ENCODE assay signal across 8 cellular contexts in the genomic region with DNA sequence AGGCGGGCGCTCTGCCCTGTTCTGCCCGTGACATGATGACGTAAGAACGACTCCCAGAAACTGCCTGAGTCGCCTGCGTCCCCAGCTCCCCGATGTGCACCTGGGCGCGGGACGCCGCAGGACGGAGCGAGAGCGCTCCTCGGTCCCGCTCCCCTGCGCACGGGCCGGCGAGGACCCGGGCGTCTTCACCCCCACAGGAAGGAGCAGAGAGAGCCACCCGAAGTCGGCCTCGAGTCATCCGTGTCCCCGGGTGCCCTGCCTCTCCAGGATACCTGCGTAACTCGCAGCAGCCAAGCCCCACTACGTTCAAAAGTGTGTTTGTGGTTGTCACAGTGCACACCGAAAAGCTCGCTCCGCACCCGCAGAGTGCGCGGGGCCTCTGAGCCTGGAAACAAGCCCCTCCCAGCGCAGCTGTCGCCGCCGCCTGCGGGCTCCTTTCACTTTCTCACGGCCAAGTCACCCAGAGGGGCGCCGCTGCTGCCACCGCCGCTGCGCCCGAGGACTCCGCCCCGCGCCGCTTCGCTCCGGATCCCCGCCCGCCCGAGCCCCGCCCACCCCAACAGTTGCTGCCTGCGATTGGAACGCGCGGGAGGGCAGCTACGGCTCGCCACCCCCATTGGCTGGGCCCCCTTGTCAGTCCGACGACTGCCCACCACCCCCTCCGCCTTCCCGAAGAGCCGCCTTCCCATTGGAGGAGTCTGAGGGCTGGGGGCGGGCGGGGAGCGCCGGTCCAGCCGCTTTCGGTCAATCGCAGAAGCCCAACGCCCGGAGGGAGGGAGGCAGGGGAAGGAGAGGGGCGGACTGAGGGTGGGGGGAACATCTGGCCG. TPM values are rescaled to one million over a fixed set of nuclear protein-coding genes. Genes with fewer than 3 reads are reported as not detected.
A peak's percentile ranks its signal among the peaks of the same experiment; 100 is the strongest.
DNase-seq lines count a peak whose midpoint lies in the region; ATAC-seq, FAIRE-seq and TF ChIP-seq lines count a peak whose summit lies in the region.

No MANE protein-coding gene starts in this region.

- FAIRE-seq in TTC549 (lab: Jason Lieb, UNC): peak; percentile 73

- 0 to 1% methylated on average over 8 to 80 of the region's 81 CpGs for WGBS in body of pancreas, 2 donors
- 0 to 1% methylated on average over 81 of the region's 81 CpGs for WGBS in sigmoid colon, 2 donors

- no peaks in the 10 kb centered on the region for H3K36me3 ChIP-seq in body of pancreas (replicated peaks in 1 of 2; ENCODE audit: insufficient read depth in 1 of 2, low read depth in 2 of 2)
- H3K36me3 ChIP-seq in sigmoid colon: no peaks in the 10 kb centered on the region

- TF ChIP-seq POLR2A in GM18526 (IDR thresholded peaks at IDR 0.05; ENCODE audit: extremely low read depth, insufficient read length) (peak; percentile 68), body of pancreas (IDR thresholded peaks at IDR 0.05) (peak; percentile 99), sigmoid colon (IDR thresholded peaks at IDR 0.05) (peak; percentile 96 to 98)

- ATAC-seq in HG03064 (IDR thresholded peaks at IDR 0.05; ENCODE audit: low read depth, unreplicated experiment) (peak; percentile 72), body of pancreas (peak; percentile 87)

- peak; percentile 99 for DNase-seq in A172 (ENCODE audit: low spot score)
- DNase-seq in NCI-H2107 (lab: John Stamatoyannopoulos, UW): peak; percentile 99
- peak; percentile 98 to 99 (median 99) for DNase-seq in body of pancreas
- DNase-seq in iPS DF 4.7 (ENCODE audit: extremely low read depth, low spot score): peak; percentile 82
- peak; percentile 100 for DNase-seq in sigmoid colon

- H3K9me3 ChIP-seq in body of pancreas (no peaks in the 10 kb centered on the region), sigmoid colon (no peaks in the 10 kb centered on the region)

- H3K27me3 ChIP-seq in body of pancreas (no peaks in the 10 kb centered on the region), sigmoid colon (no peaks in the 10 kb centered on the region)

- peaks cover 39% of the 10 kb centered on the region for H3K4me1 ChIP-seq in body of pancreas
- peaks cover 0 to 40% (median 25%) of the 10 kb centered on the region in 4 donors for H3K4me1 ChIP-seq in sigmoid colon

- intact Hi-C loops in body of pancreas (cut with DNase I): no loop called here
- intact Hi-C loops in sigmoid colon (cut with DNase I): loop anchor here (1.0 to 10.0 kb wide), 8 partner anchors 109 to 703 kb away; partner anchors contain the start of genes AKT3 and DESI2

- peak overlapping the region; percentile 53 to 78 for H3K4me3 ChIP-seq in body of pancreas
- peak overlapping the region; percentile 76 to 90 (median 90) for H3K4me3 ChIP-seq in sigmoid colon

- TF ChIP-seq EP300 in sigmoid colon (IDR thresholded peaks at IDR 0.05): no peak

- TF ChIP-seq CTCF in body of pancreas (IDR thresholded peaks at IDR 0.05): peak in 1 of 7 experiments; percentile 3
- TF ChIP-seq CTCF in sigmoid colon (IDR thresholded peaks at IDR 0.05): no peak

- H3K27ac ChIP-seq in body of pancreas: peak overlapping the region; percentile 95 to 100 (median 100)
- H3K27ac ChIP-seq in sigmoid colon: peak overlapping the region; percentile 96 to 98 (median 96)

RNA-seq across cellular contexts. Expression of gene ZBTB18, which starts 3.1 kb away (rescaled TPM):
- 24.5 and 28.8 TPM in 2 replicates for total RNA-seq in A172 (2014; rRNA removed; shearing (Covaris generic))
- total RNA-seq in body of pancreas (10 to 100 TPM; 20.4 to 22.6 TPM), sigmoid colon (10 to 100 TPM; 11.8 to 19.7 (median 17.1) TPM)
- polyA plus RNA-seq in sigmoid colon: 10 to 100 TPM in 1 of 3 donors, 1 to 10 TPM in 2; 7.4 to 15.3 (median 7.8) TPM

Comparison
In these comparisons a context has a peak if more than half of its experiments do, and no peak if none do; other contexts are left out.
1. Peak in every context shown above with its lines: DNase-seq, ATAC-seq, H3K4me3 ChIP-seq and H3K27ac ChIP-seq.